In the genomic region with DNA sequence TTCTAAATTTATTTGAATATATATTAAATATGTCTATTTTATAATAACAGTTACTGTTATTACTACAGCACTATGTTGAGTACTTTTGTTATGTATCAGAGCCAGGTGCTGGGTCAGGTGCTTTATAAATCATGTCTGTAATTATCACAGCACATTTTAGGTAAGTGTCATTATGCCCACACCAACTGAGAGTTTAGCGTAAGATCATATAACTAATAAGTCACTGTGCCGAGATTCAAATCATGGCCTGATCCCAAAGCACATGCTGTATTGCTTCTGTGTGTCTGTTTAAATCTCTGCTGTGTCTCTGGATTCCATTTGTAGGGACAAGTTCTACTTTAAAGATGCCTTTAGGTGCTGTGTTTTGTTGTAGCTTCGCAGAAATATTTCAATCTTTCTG, we compare ENCODE assay signal across 11 cellular contexts. TPM values are rescaled to one million over a fixed set of nuclear protein-coding genes. Genes with fewer than 3 reads are reported as not detected.
A peak's percentile ranks its signal among the peaks of the same experiment; 100 is the strongest.
DNase-seq lines count a peak whose midpoint lies in the region; ATAC-seq and TF ChIP-seq lines count a peak whose summit lies in the region.
"Had no signal": no experiment of that assay in that cellular context is flagged by ENCODE, and none has a peak within 500 bp of the region (broad histone marks: within the 10 kb centered on the region; RNA-seq: fewer than 3 reads in every experiment).

No MANE protein-coding gene starts in this region.

- ATAC-seq in DND-41 (ENCODE audit: insufficient read depth, low read depth), result no peak
- ATAC-seq in GM21825 (IDR thresholded peaks at IDR 0.05; ENCODE audit: unreplicated experiment), result no peak
- ATAC-seq: heart left ventricle had no signal

- H3K4me2 ChIP-seq in DND-41 (ENCODE audit: insufficient read depth, low read length) (peak overlapping the region; percentile 64; the same call in 1 of the 2 replicates), osteoblast (ENCODE audit: insufficient read depth, low read length) (peak overlapping the region; percentile 89)

- no peak for TF ChIP-seq CTCF in DND-41 (IDR thresholded peaks at IDR 0.05; ENCODE audit: borderline replicate concordance, extremely low read depth, low read length, poor library complexity, severe bottlenecking)
- no peak for TF ChIP-seq CTCF in dorsolateral prefrontal cortex (IDR thresholded peaks at IDR 0.05 in 54 of 56, conservative IDR thresholded peaks at IDR 0.05 in 2 of 56; ENCODE audit: low read depth in 1 of 56, partially characterized antibody in 56 of 56)
- no peak for TF ChIP-seq CTCF in osteoblast (IDR thresholded peaks at IDR 0.05; ENCODE audit: extremely low read depth, low read depth, low read length)
- TF ChIP-seq CTCF in adrenal gland (IDR thresholded peaks at IDR 0.05), result no peak

- H3K9me3 ChIP-seq in DND-41 (ENCODE audit: insufficient read depth, low read length, severe bottlenecking), result no peaks in the 10 kb centered on the region
- no peaks in the 10 kb centered on the region for H3K9me3 ChIP-seq in osteoblast (ENCODE audit: low read depth, low read length)
- H3K9me3 ChIP-seq in adrenal gland (replicated peaks in 1 of 3), result no peaks in the 10 kb centered on the region
- H3K9me3 ChIP-seq: heart left ventricle had no signal

- H3K27me3 ChIP-seq in DND-41 (ENCODE audit: insufficient read depth, low read length, poor library complexity), result peaks cover 3% of the 10 kb centered on the region
- H3K27me3 ChIP-seq in dorsolateral prefrontal cortex, result no peaks in the 10 kb centered on the region
- H3K27me3 ChIP-seq in osteoblast (ENCODE audit: insufficient read depth, low read length), result no peaks in the 10 kb centered on the region
- H3K27me3 ChIP-seq in adrenal gland, result no peaks in the 10 kb centered on the region
- H3K27me3 ChIP-seq: heart left ventricle had no signal

- H3K79me2 ChIP-seq in DND-41 (ENCODE audit: insufficient read depth, low read length) (peaks cover 54% of the 10 kb centered on the region), osteoblast (ENCODE audit: insufficient read depth, low read length) (peaks cover 71% of the 10 kb centered on the region)

- H3K4me1 ChIP-seq in DND-41 (ENCODE audit: insufficient read depth, low read length), result peaks cover 34% of the 10 kb centered on the region
- peaks cover 18% of the 10 kb centered on the region for H3K4me1 ChIP-seq in osteoblast (ENCODE audit: insufficient read depth, low read length)
- peaks cover 0 to 11% of the 10 kb centered on the region in 2 donors for H3K4me1 ChIP-seq in adrenal gland (replicated peaks in 1 of 2)

- intact Hi-C loops in dorsolateral prefrontal cortex (cut with DNase I) (loop anchor here in 1 of 2 donors (5.0 to 10.0 kb wide), 2 partner anchors 51 to 184 kb away; a partner anchor contains a TSS), head of caudate nucleus (cut with DNase I) (no loop called here), adrenal gland (cut with DNase I) (no loop called here)

- no peak overlapping the region for H3K27ac ChIP-seq in DND-41 (ENCODE audit: low read length)
- H3K27ac ChIP-seq in dorsolateral prefrontal cortex, result peak overlapping the region in 43 of 59 donors; percentile 6 to 99 (median 91)
- H3K27ac ChIP-seq in osteoblast (ENCODE audit: low read depth, low read length), result no peak overlapping the region
- H3K27ac ChIP-seq in adrenal gland, result no peak overlapping the region

- H3K4me3 ChIP-seq in DND-41 (ENCODE audit: low read depth in 1 of 2, low read length in 2 of 2) (no peak overlapping the region), dorsolateral prefrontal cortex (peak overlapping the region in 58 of 59 donors; percentile 18 to 97 (median 86)), osteoblast (ENCODE audit: insufficient read depth, low read length) (no peak overlapping the region), adrenal gland (no peak overlapping the region)

- H2AFZ ChIP-seq in DND-41 (ENCODE audit: low read depth, low read length) (no peak overlapping the region), osteoblast (ENCODE audit: low read length) (no peak overlapping the region)

- no peak for TF ChIP-seq POLR2A in adrenal gland (IDR thresholded peaks at IDR 0.05)

- H4K20me1 ChIP-seq in DND-41 (ENCODE audit: insufficient read depth, low read length) (peaks cover 5% of the 10 kb centered on the region; the same call in 1 of the 2 replicates), osteoblast (ENCODE audit: insufficient read depth, low read length) (no peaks in the 10 kb centered on the region)

- WGBS in adrenal gland, 4 donors, result 50 to 62% (median 55%) methylated on average over 3 of the region's 3 CpGs

- no peak for DNase-seq in DND-41
- peak; percentile 8 for DNase-seq in NCI-H524 treated with DMSO at 0.1 percent for 48 hours (lab: John Stamatoyannopoulos, UW)
- no peak for DNase-seq in dorsolateral prefrontal cortex
- DNase-seq in osteoblast (ENCODE audit: insufficient read length, low spot score, missing footprints), result peak; percentile 49
- DNase-seq in head of caudate nucleus, result no peak
- DNase-seq in adrenal gland, result no peak
- no peak for DNase-seq in activated T-cell treated with anti-CD3 and anti-CD28 coated beads, Interleukin-2, amount 50 U/mL, for 1 hour
- DNase-seq: heart left ventricle, midbrain had no signal

- H3K36me3 ChIP-seq in DND-41 (ENCODE audit: insufficient read depth, low read length), result no peaks in the 10 kb centered on the region
- no peaks in the 10 kb centered on the region for H3K36me3 ChIP-seq in osteoblast (ENCODE audit: insufficient read depth, low read length)
- no peaks in the 10 kb centered on the region for H3K36me3 ChIP-seq in adrenal gland (replicated peaks in 1 of 2)
- H3K36me3 ChIP-seq: heart left ventricle had no signal

- H3K9ac ChIP-seq in DND-41 (ENCODE audit: low read depth, low read length), result no peak overlapping the region

RNA-seq across cellular contexts. Expression of a gene that starts 1.9 kb away (rescaled TPM):
- 10 to 100 TPM; 22.2 to 91.8 (median 43.7) TPM for total RNA-seq in dorsolateral prefrontal cortex
- 21.4 and 21.8 TPM in 2 replicates for total RNA-seq in osteoblast
- 10 to 100 TPM in 3 of 8 donors, 1 to 10 TPM in 5; 1.9 to 22.9 (median 6.9) TPM for total RNA-seq in adrenal gland
- 1 to 10 TPM; 1.4 to 4.3 (median 3.7) TPM for polyA plus RNA-seq in adrenal gland

RNA-seq across cellular contexts. Expression of a gene that starts 21.8 kb away (rescaled TPM):
- total RNA-seq in dorsolateral prefrontal cortex (1 to 10 TPM in 51 of 120 experiments, under 1 TPM in 29, not detected in 40; 0.18 to 4.1 (median 1.2) TPM), osteoblast (not detected in 2 replicates), adrenal gland (1 to 10 TPM in 4 of 8 donors, under 1 TPM in 2, not detected in 2; 0.46 to 2.6 (median 1.3) TPM)
- polyA plus RNA-seq in adrenal gland, result 1 to 10 TPM in 2 of 3 donors, under 1 TPM in 1; 0.35 to 8.5 (median 3.3) TPM
- total RNA-seq: activated T-helper 1 cell treated with anti-CD3 and anti-CD28 coated beads, Interleukin-12 subunit alpha, Interleukin-12 subunit beta, Interleukin-2, Interleukin-4 antibody, amounts not matched to agents 30 ng/mL and 10 ng/mL and 1 ng/mL, durations not matched to agents 14 hours and 24 hours and 36 hours had no signal

Comparison
In these comparisons a context has a peak if more than half of its experiments do, and no peak if none do; other contexts are left out.
1. DNase-seq: peak in NCI-H524 treated with DMSO at 0.1 percent for 48 hours (single experiment) and osteoblast (single experiment); none in DND-41 (single experiment), dorsolateral prefrontal cortex (0 of 10), head of caudate nucleus (0 of 42), adrenal gland (0 of 7) and activated T-cell treated with anti-CD3 and anti-CD28 coated beads, Interleukin-2, amount 50 U/mL, for 1 hour (single experiment).
2. H3K27ac ChIP-seq: peak in dorsolateral prefrontal cortex (43 of 59); none in DND-41 (single experiment), osteoblast (single experiment) and adrenal gland (0 of 5).
3. H3K4me3 ChIP-seq: peak in dorsolateral prefrontal cortex (58 of 59); none in DND-41 (0 of 2), osteoblast (single experiment) and adrenal gland (0 of 4).